ENCODE assay signal across 25 cellular contexts in genomic region chr2:225649274-225649673, GRCh38.
A peak's percentile ranks its signal among the peaks of the same experiment; 100 is the strongest.
DNase-seq lines count a peak whose midpoint lies in the region; FAIRE-seq and TF ChIP-seq lines count a peak whose summit lies in the region.
"Had no signal": no experiment of that assay in that cellular context is flagged by ENCODE, and none has a peak within 500 bp of the region (broad histone marks: within the 10 kb centered on the region; RNA-seq: fewer than 3 reads in every experiment).

No MANE protein-coding gene starts in this region.

- H3K9me3 ChIP-seq in neural progenitor cell (ENCODE audit: low read depth) (no peaks in the 10 kb centered on the region), prostate gland (no peaks in the 10 kb centered on the region), kidney (ENCODE audit: control insufficient read depth in 1 of 2, low read length in 2 of 2) (no peaks in the 10 kb centered on the region)

- H3K4me1 Mint-ChIP-seq in neural progenitor cell: no peaks in the 10 kb centered on the region
- H3K4me1 Mint-ChIP-seq: IgD-negative memory B cell had no signal

- TF ChIP-seq POLR2A in prostate gland (IDR thresholded peaks at IDR 0.05): no peak

- no peak overlapping the region for H3K9ac ChIP-seq in neural progenitor cell
- no peak overlapping the region for H3K9ac ChIP-seq in kidney (ENCODE audit: low read length in 2 of 2)
- H3K9ac ChIP-seq: BLaER1 treated with 17β-estradiol and CSF1 and Interleukin-3, amounts not matched to agents 10 nM and 100 nM; KMS-11 had no signal

- no peaks in the 10 kb centered on the region for H4K20me1 ChIP-seq in neural progenitor cell (ENCODE audit: low read depth)
- H4K20me1 ChIP-seq: BLaER1 treated with 17β-estradiol and CSF1 and Interleukin-3, amounts not matched to agents 10 nM and 100 nM had no signal

- no peak overlapping the region for H2AFZ ChIP-seq in neural progenitor cell (replicated peaks)

- no peaks in the 10 kb centered on the region for H3F3A ChIP-seq in neural progenitor cell (ENCODE audit: low read depth)

- no peaks in the 10 kb centered on the region for H3K36me3 Mint-ChIP-seq in neural progenitor cell
- H3K36me3 Mint-ChIP-seq: IgD-negative memory B cell had no signal

- H3K27ac Mint-ChIP-seq in neural progenitor cell: no peak overlapping the region
- H3K27ac Mint-ChIP-seq: CD4-positive, alpha-beta T cell; IgD-negative memory B cell had no signal

- H3K36me3 ChIP-seq in neural progenitor cell: no peaks in the 10 kb centered on the region
- no peaks in the 10 kb centered on the region for H3K36me3 ChIP-seq in prostate gland
- H3K36me3 ChIP-seq in kidney (ENCODE audit: control insufficient read depth in 1 of 2, insufficient read depth in 2 of 2, low read length in 2 of 2): no peaks in the 10 kb centered on the region
- H3K36me3 ChIP-seq: BLaER1 treated with 17β-estradiol and CSF1 and Interleukin-3, amounts not matched to agents 10 nM and 100 nM had no signal

- no peak overlapping the region for H3K4me2 ChIP-seq in neural progenitor cell
- H3K4me2 ChIP-seq: BLaER1 treated with 17β-estradiol and CSF1 and Interleukin-3, amounts not matched to agents 10 nM and 100 nM; KMS-11 had no signal

- no peaks in the 10 kb centered on the region for H3K27me3 Mint-ChIP-seq in neural progenitor cell (ENCODE audit: insufficient read depth, low read depth)
- H3K27me3 Mint-ChIP-seq: IgD-negative memory B cell had no signal

- peak; percentile 12 for TF ChIP-seq CTCF in neural progenitor cell (IDR thresholded peaks at IDR 0.05)
- no peak for TF ChIP-seq CTCF in prostate gland (IDR thresholded peaks at IDR 0.05)
- no peak for TF ChIP-seq CTCF in kidney (IDR thresholded peaks at IDR 0.05; ENCODE audit: borderline replicate concordance, extremely low read depth, insufficient read depth)

- no peak overlapping the region for H3K27ac ChIP-seq in neural progenitor cell
- no peak overlapping the region for H3K27ac ChIP-seq in prostate gland
- H3K27ac ChIP-seq in kidney (ENCODE audit: low read depth in 2 of 2, low read length in 2 of 2): no peak overlapping the region
- H3K27ac ChIP-seq: BLaER1 treated with 17β-estradiol and CSF1 and Interleukin-3, amounts not matched to agents 10 nM and 100 nM; HL-60; KMS-11 had no signal

- H3K27me3 ChIP-seq in neural progenitor cell (no peaks in the 10 kb centered on the region), prostate gland (replicated peaks; ENCODE audit: insufficient read depth) (no peaks in the 10 kb centered on the region)
- H3K27me3 ChIP-seq: BLaER1 treated with 17β-estradiol and CSF1 and Interleukin-3, amounts not matched to agents 10 nM and 100 nM had no signal

- no peaks in the 10 kb centered on the region for H3K9me3 Mint-ChIP-seq in neural progenitor cell
- H3K9me3 Mint-ChIP-seq: IgD-negative memory B cell had no signal

- no peak for FAIRE-seq in kidney (lab: Jason Lieb, UNC)
- FAIRE-seq: A204.1, D721Med, GM12891 had no signal

- H3K4me3 Mint-ChIP-seq in neural progenitor cell: no peak overlapping the region
- H3K4me3 Mint-ChIP-seq: CD4-positive, alpha-beta T cell; IgD-negative memory B cell had no signal

- no peaks in the 10 kb centered on the region for H3K79me2 ChIP-seq in neural progenitor cell (ENCODE audit: low read depth)

- 70% methylated on average over 4 of the region's 4 CpGs for WGBS in prostate gland

- H3K4me1 ChIP-seq in neural progenitor cell: no peaks in the 10 kb centered on the region
- H3K4me1 ChIP-seq in prostate gland (replicated peaks): no peaks in the 10 kb centered on the region
- no peaks in the 10 kb centered on the region for H3K4me1 ChIP-seq in kidney (ENCODE audit: control insufficient read depth in 1 of 2, insufficient read depth in 1 of 2, low read depth in 1 of 2, low read length in 2 of 2)
- H3K4me1 ChIP-seq: BLaER1 treated with 17β-estradiol and CSF1 and Interleukin-3, amounts not matched to agents 10 nM and 100 nM had no signal

- intact Hi-C loops in prostate gland (cut with DNase I): no loop called here
- intact Hi-C loops in kidney (cut with DNase I): no loop called here

- DNase-seq in NCI-H1092 treated with DMSO at 0.1 percent for 48 hours (lab: John Stamatoyannopoulos, UW) (peak; percentile 9), NCI-H1092 (lab: John Stamatoyannopoulos, UW) (no peak), NCI-H748 (lab: John Stamatoyannopoulos, UW; ENCODE audit: unreplicated experiment) (peak; percentile 19), NCI-H748 treated with DMSO at 0.1 percent for 48 hours (lab: John Stamatoyannopoulos, UW) (no peak), NCI-H69 (lab: John Stamatoyannopoulos, UW) (peak; percentile 28), neural progenitor cell (ENCODE audit: low spot score) (no peak), prostate gland (ENCODE audit: low spot score) (no peak), kidney (no peak)
- DNase-seq: AML-193; CD4-positive, alpha-beta T cell; DMS79 treated with DMSO at 0.1 percent for 48 hours; GF-D8; NCI-H1048; NCI-H1436; NCI-H1930; NCI-H774; RPMI8226; SHP77 had no signal

- H3K4me3 ChIP-seq in neural progenitor cell (no peak overlapping the region), prostate gland (no peak overlapping the region), kidney (ENCODE audit: low read length in 2 of 2) (no peak overlapping the region)
- H3K4me3 ChIP-seq: BLaER1 treated with 17β-estradiol and CSF1 and Interleukin-3, amounts not matched to agents 10 nM and 100 nM had no signal

Comparison
In these comparisons a context has a peak if more than half of its experiments do, and no peak if none do; other contexts are left out.
1. DNase-seq: peak in NCI-H1092 treated with DMSO at 0.1 percent for 48 hours (single experiment), NCI-H748 (single experiment) and NCI-H69 (single experiment); none in NCI-H1092 (single experiment), NCI-H748 treated with DMSO at 0.1 percent for 48 hours (single experiment), neural progenitor cell (single experiment), prostate gland (single experiment) and kidney (single experiment).